ENCODE assay signal across 18 cellular contexts in genomic region chr20:62534526-62535221, GRCh38. TPM values are rescaled to one million over a fixed set of nuclear protein-coding genes. Genes with fewer than 3 reads are reported as not detected.
DNase-seq lines count a peak whose midpoint lies in the region; ATAC-seq and TF ChIP-seq lines count a peak whose summit lies in the region.
"Had no signal": no experiment of that assay in that cellular context is flagged by ENCODE, and none has a peak within 500 bp of the region (broad histone marks: within the 10 kb centered on the region; RNA-seq: fewer than 3 reads in every experiment).

No MANE protein-coding gene starts in this region.

- intact Hi-C loops in gastrocnemius medialis (cut with DNase I; ENCODE audit: low total_unique reads), result no loop called here

- H3K4me1 ChIP-seq in BLaER1 (peaks cover 32% of the 10 kb centered on the region), gastrocnemius medialis (peaks cover 40 to 55% of the 10 kb centered on the region in 2 donors)

- no peak overlapping the region for H3K9ac ChIP-seq in BLaER1
- H3K9ac ChIP-seq: BLaER1 treated with 17β-estradiol and CSF1 and Interleukin-3, amounts not matched to agents 10 nM and 100 nM; KMS-11 had no signal

- in situ Hi-C loops in gastrocnemius medialis (cut with MboI; ENCODE audit: low sequenced_read_pairs in 4 of 4), result no loop called here

- no peak for TF ChIP-seq POLR2A in erythroblast (IDR thresholded peaks at IDR 0.05; ENCODE audit: low read length)
- no peak for TF ChIP-seq POLR2A in gastrocnemius medialis (IDR thresholded peaks at IDR 0.05)

- DNase-seq in HUDEP-2 (lab: John Stamatoyannopoulos, UW; ENCODE audit: unreplicated experiment in 76 of 76) (peak in 59 of 76 experiments; percentile 11 to 78 (median 46)), erythroblast (lab: John Stamatoyannopoulos, UW) (peak; percentile 33 to 38), gastrocnemius medialis (no peak), NCI-H748 (lab: John Stamatoyannopoulos, UW; ENCODE audit: unreplicated experiment) (no peak)
- DNase-seq: CD8-positive, alpha-beta T cell; COR-L47; DMS 273 treated with DMSO at 0.1 percent for 48 hours; DMS53; EL; HFFc6 had no signal

- ATAC-seq in gastrocnemius medialis, result no peak
- ATAC-seq in GM21529 (IDR thresholded peaks at IDR 0.05; ENCODE audit: unreplicated experiment), result no peak
- ATAC-seq in GM21526 (IDR thresholded peaks at IDR 0.05; ENCODE audit: low FRiP score, unreplicated experiment), result no peak
- ATAC-seq: CD8-positive, alpha-beta T cell; GM12878; HCT116 had no signal

- TF ChIP-seq CTCF in gastrocnemius medialis (IDR thresholded peaks at IDR 0.05 in 4 of 5, conservative IDR thresholded peaks at IDR 0.05 in 1 of 5), result no peak

- no peak overlapping the region for H3K27ac ChIP-seq in BLaER1
- H3K27ac ChIP-seq in gastrocnemius medialis, result peak overlapping the region; percentile 98
- H3K27ac ChIP-seq: BLaER1 treated with 17β-estradiol and CSF1 and Interleukin-3, amounts not matched to agents 10 nM and 100 nM; KMS-11 had no signal

- peaks cover 15% of the 10 kb centered on the region for H3K27me3 ChIP-seq in BLaER1
- H3K27me3 ChIP-seq in gastrocnemius medialis, result no peaks in the 10 kb centered on the region

- H3K4me3 ChIP-seq in BLaER1 (no peak overlapping the region), gastrocnemius medialis (no peak overlapping the region)
- H3K4me3 ChIP-seq: BLaER1 treated with 17β-estradiol and CSF1 and Interleukin-3, amounts not matched to agents 10 nM and 100 nM; GM12878 had no signal

- H3K4me2 ChIP-seq in BLaER1, result peak overlapping the region; percentile 15; the same call in 1 of the 2 replicates
- H3K4me2 ChIP-seq: KMS-11 had no signal

- H3K9me3 ChIP-seq in BLaER1 (no peaks in the 10 kb centered on the region), gastrocnemius medialis (no peaks in the 10 kb centered on the region)
- H3K9me3 ChIP-seq: BLaER1 treated with 17β-estradiol and CSF1 and Interleukin-3, amounts not matched to agents 10 nM and 100 nM had no signal

- H3K36me3 ChIP-seq in BLaER1, result no peaks in the 10 kb centered on the region
- H3K36me3 ChIP-seq in gastrocnemius medialis, result no peaks in the 10 kb centered on the region
- H3K36me3 ChIP-seq: BLaER1 treated with 17β-estradiol and CSF1 and Interleukin-3, amounts not matched to agents 10 nM and 100 nM had no signal

- H4K20me1 ChIP-seq in BLaER1, result no peaks in the 10 kb centered on the region

RNA-seq across cellular contexts. Expression of gene GATA5, which starts 58.9 kb away (rescaled TPM):
- not detected for total RNA-seq in gastrocnemius medialis
- total RNA-seq: A673; CD8-positive, alpha-beta T cell; GM12878; HFFc6 had no signal

Comparison
In these comparisons a context has a peak if more than half of its experiments do, and no peak if none do; other contexts are left out.
1. DNase-seq: peak in HUDEP-2 (59 of 76) and erythroblast (2 of 2); none in gastrocnemius medialis (0 of 2) and NCI-H748 (single experiment).